1 cellular context compared by ENCODE assay signal in genomic region chr2:143451622-143452021, GRCh38.
TF ChIP-seq lines count a peak whose summit lies in the region.

No MANE protein-coding gene starts in this region.

TF ChIP-seq in HEK293, 187 proteins besides CTCF, POLR2A, EP300 and RAD21 (continued from another document and continues in another):
- no peak for TF ChIP-seq ZNF433 (tag by site-specific recombination; IDR thresholded peaks at IDR 0.05; ENCODE audit: low read depth)
- no peak for TF ChIP-seq ZNF335 (tag by site-specific recombination; conservative IDR thresholded peaks at IDR 0.05)
- TF ChIP-seq, protein P1, sequence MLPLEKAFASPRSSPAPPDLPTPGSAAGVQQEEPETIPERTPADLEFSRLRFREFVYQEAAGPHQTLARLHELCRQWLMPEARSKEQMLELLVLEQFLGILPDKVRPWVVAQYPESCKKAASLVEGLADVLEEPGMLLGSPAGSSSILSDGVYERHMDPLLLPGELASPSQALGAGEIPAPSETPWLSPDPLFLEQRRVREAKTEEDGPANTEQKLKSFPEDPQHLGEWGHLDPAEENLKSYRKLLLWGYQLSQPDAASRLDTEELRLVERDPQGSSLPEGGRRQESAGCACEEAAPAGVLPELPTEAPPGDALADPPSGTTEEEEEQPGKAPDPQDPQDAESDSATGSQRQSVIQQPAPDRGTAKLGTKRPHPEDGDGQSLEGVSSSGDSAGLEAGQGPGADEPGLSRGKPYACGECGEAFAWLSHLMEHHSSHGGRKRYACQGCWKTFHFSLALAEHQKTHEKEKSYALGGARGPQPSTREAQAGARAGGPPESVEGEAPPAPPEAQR (tag by site-specific recombination; IDR thresholded peaks at IDR 0.05), result no peak
- TF ChIP-seq ZNF24 (tag by site-specific recombination; IDR thresholded peaks at IDR 0.05), result no peak
- TF ChIP-seq ZFHX2 (tag by site-specific recombination; conservative IDR thresholded peaks at IDR 0.05), result no peak
- no peak for TF ChIP-seq GFI1B (tag by site-specific recombination; IDR thresholded peaks at IDR 0.05)
- no peak for TF ChIP-seq MZF1 (tag by site-specific recombination; IDR thresholded peaks at IDR 0.05; ENCODE audit: borderline replicate concordance)
- TF ChIP-seq SCRT2 (tag by site-specific recombination; IDR thresholded peaks at IDR 0.05), result 0 out of 2 replicates have a peak, but pooled peaks have one; percentile 12
- TF ChIP-seq ZNF513 (tag by site-specific recombination; IDR thresholded peaks at IDR 0.05), result no peak
- TF ChIP-seq, protein P2, sequence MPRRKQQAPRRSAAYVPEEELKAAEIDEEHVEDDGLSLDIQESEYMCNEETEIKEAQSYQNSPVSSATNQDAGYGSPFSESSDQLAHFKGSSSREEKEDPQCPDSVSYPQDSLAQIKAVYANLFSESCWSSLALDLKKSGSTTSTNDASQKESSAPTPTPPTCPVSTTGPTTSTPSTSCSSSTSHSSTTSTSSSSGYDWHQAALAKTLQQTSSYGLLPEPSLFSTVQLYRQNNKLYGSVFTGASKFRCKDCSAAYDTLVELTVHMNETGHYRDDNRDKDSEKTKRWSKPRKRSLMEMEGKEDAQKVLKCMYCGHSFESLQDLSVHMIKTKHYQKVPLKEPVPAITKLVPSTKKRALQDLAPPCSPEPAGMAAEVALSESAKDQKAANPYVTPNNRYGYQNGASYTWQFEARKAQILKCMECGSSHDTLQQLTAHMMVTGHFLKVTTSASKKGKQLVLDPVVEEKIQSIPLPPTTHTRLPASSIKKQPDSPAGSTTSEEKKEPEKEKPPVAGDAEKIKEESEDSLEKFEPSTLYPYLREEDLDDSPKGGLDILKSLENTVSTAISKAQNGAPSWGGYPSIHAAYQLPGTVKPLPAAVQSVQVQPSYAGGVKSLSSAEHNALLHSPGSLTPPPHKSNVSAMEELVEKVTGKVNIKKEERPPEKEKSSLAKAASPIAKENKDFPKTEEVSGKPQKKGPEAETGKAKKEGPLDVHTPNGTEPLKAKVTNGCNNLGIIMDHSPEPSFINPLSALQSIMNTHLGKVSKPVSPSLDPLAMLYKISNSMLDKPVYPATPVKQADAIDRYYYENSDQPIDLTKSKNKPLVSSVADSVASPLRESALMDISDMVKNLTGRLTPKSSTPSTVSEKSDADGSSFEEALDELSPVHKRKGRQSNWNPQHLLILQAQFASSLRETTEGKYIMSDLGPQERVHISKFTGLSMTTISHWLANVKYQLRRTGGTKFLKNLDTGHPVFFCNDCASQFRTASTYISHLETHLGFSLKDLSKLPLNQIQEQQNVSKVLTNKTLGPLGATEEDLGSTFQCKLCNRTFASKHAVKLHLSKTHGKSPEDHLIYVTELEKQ (tag by site-specific recombination; IDR thresholded peaks at IDR 0.05; ENCODE audit: borderline replicate concordance), result peak; percentile 30; the same call in 1 of the 2 replicates
- peak; percentile 48; the same call in 1 of the 2 replicates for TF ChIP-seq SP7 (tag by site-specific recombination; IDR thresholded peaks at IDR 0.05)
- 0 out of 2 replicates have a peak, but pooled peaks have one; percentile 6 for TF ChIP-seq BCL6B (tag by site-specific recombination; IDR thresholded peaks at IDR 0.05)
- TF ChIP-seq ATF2 (tag by site-specific recombination; IDR thresholded peaks at IDR 0.05; ENCODE audit: low read depth), result no peak
- TF ChIP-seq ZXDB (tag by site-specific recombination; IDR thresholded peaks at IDR 0.05), result no peak
- peak; percentile 76 for TF ChIP-seq OSR2 (tag by site-specific recombination; IDR thresholded peaks at IDR 0.05)
- no peak for TF ChIP-seq ZFP41 (tag by site-specific recombination; IDR thresholded peaks at IDR 0.05; ENCODE audit: borderline replicate concordance)
- no peak for TF ChIP-seq ZBTB1 (tag by site-specific recombination; IDR thresholded peaks at IDR 0.05)
- peak; percentile 19; the same call in 1 of the 2 replicates for TF ChIP-seq ZNF394 (tag by site-specific recombination; IDR thresholded peaks at IDR 0.05; ENCODE audit: borderline replicate concordance)
- no peak for TF ChIP-seq ZNF223 (tag by site-specific recombination; IDR thresholded peaks at IDR 0.05)
- TF ChIP-seq ZNF544 (tag by site-specific recombination; IDR thresholded peaks at IDR 0.05), result no peak
- no peak for TF ChIP-seq ZNF350 (tag by site-specific recombination; IDR thresholded peaks at IDR 0.05)
- no peak for TF ChIP-seq ZNF211 (tag by site-specific recombination; IDR thresholded peaks at IDR 0.05; ENCODE audit: low read depth)
- no peak for TF ChIP-seq ZNF747 (tag by site-specific recombination; IDR thresholded peaks at IDR 0.05)
- no peak for TF ChIP-seq ZBTB7A (tag by site-specific recombination; IDR thresholded peaks at IDR 0.05; ENCODE audit: low read depth)
- TF ChIP-seq ZNF701 (tag by site-specific recombination; IDR thresholded peaks at IDR 0.05), result no peak
- TF ChIP-seq ZNF174 (tag by site-specific recombination; IDR thresholded peaks at IDR 0.05), result no peak
- TF ChIP-seq, protein P3, sequence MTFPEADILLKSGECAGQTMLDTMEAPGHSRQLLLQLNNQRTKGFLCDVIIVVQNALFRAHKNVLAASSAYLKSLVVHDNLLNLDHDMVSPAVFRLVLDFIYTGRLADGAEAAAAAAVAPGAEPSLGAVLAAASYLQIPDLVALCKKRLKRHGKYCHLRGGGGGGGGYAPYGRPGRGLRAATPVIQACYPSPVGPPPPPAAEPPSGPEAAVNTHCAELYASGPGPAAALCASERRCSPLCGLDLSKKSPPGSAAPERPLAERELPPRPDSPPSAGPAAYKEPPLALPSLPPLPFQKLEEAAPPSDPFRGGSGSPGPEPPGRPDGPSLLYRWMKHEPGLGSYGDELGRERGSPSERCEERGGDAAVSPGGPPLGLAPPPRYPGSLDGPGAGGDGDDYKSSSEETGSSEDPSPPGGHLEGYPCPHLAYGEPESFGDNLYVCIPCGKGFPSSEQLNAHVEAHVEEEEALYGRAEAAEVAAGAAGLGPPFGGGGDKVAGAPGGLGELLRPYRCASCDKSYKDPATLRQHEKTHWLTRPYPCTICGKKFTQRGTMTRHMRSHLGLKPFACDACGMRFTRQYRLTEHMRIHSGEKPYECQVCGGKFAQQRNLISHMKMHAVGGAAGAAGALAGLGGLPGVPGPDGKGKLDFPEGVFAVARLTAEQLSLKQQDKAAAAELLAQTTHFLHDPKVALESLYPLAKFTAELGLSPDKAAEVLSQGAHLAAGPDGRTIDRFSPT (tag by site-specific recombination; IDR thresholded peaks at IDR 0.05), result peak; percentile 76; the same call in 1 of the 2 replicates
- TF ChIP-seq ZNF239 (tag by site-specific recombination; IDR thresholded peaks at IDR 0.05), result no peak
- TF ChIP-seq BCL11A (tag by site-specific recombination; IDR thresholded peaks at IDR 0.05; ENCODE audit: low read depth), result no peak
- TF ChIP-seq ZNF354C (tag by site-specific recombination; IDR thresholded peaks at IDR 0.05; ENCODE audit: borderline replicate concordance, low read depth), result no peak
- no peak for TF ChIP-seq ZNF521 (tag by site-specific recombination; IDR thresholded peaks at IDR 0.05)
- TF ChIP-seq ZNF391 (tag by site-specific recombination; IDR thresholded peaks at IDR 0.05; ENCODE audit: borderline replicate concordance, low read depth), result no peak
- no peak for TF ChIP-seq GLIS2 (tag by site-specific recombination; IDR thresholded peaks at IDR 0.05)
- peak; percentile 95 for TF ChIP-seq PRDM6 (tag by site-specific recombination; IDR thresholded peaks at IDR 0.05)
- no peak for TF ChIP-seq PRDM2 (tag by site-specific recombination; IDR thresholded peaks at IDR 0.05; ENCODE audit: borderline replicate concordance)
- peak; percentile 61 for TF ChIP-seq PRDM4 (tag by site-specific recombination; IDR thresholded peaks at IDR 0.05)
